8 cellular contexts compared by ENCODE assay signal in genomic region chr5:34522599-34523381, GRCh38.
A peak's percentile ranks its signal among the peaks of the same experiment; 100 is the strongest.
DNase-seq lines count a peak whose midpoint lies in the region; ATAC-seq, FAIRE-seq and TF ChIP-seq lines count a peak whose summit lies in the region.

No MANE protein-coding gene starts in this region.

- no peak overlapping the region for H3K4me3 ChIP-seq in AG04450 (ENCODE audit: low read depth, low read length)
- no peak overlapping the region for H3K4me3 ChIP-seq in mammary epithelial cell (replicated peaks in 1 of 3; ENCODE audit: insufficient read depth in 1 of 3, low read depth in 2 of 3, low read length in 3 of 3)
- no peak overlapping the region for H3K4me3 ChIP-seq in keratinocyte (ENCODE audit: control insufficient read depth in 2 of 3, extremely low read depth in 1 of 3, insufficient read depth in 2 of 3, low read depth in 1 of 3, low read length in 3 of 3)

- CTCF ChIA-PET in AG04450 (lab: Charles Lee), result interaction anchor here (0.8 to 2.9 kb wide), 26 partner anchors 10 to 397 kb away, joined by 3 to 23 read pairs (median 4); partner anchors contain the start of gene RAI14
- CTCF ChIA-PET in mammary epithelial cell (lab: Charles Lee; ENCODE audit: low non-redundant PET), result interaction anchor here (0.6 to 0.8 kb wide), 3 partner anchors 11 to 152 kb away, joined by 3 to 5 read pairs (median 3); no protein-coding TSS in a partner anchor

- no peaks in the 10 kb centered on the region for H3K9me3 ChIP-seq in AG04450 (ENCODE audit: control insufficient read depth, insufficient read depth, low read length)
- H3K9me3 ChIP-seq in mammary epithelial cell (replicated peaks; ENCODE audit: insufficient read depth, low read length), result no peaks in the 10 kb centered on the region
- H3K9me3 ChIP-seq in keratinocyte (ENCODE audit: control insufficient read depth, low read depth, low read length), result no peaks in the 10 kb centered on the region

- peak overlapping the region; percentile 54 for H3K27ac ChIP-seq in AG04450 (ENCODE audit: low read depth, low read length)
- no peak overlapping the region for H3K27ac ChIP-seq in mammary epithelial cell (ENCODE audit: insufficient read depth, low read depth, low read length)
- no peak overlapping the region for H3K27ac ChIP-seq in keratinocyte (ENCODE audit: control insufficient read depth, insufficient read depth, low read length)

- no peaks in the 10 kb centered on the region for H4K20me1 ChIP-seq in mammary epithelial cell (ENCODE audit: insufficient read depth, low read length)
- H4K20me1 ChIP-seq in keratinocyte (ENCODE audit: control insufficient read depth, extremely low read depth, insufficient read depth, low read length), result no peaks in the 10 kb centered on the region

- peak; percentile 78 for FAIRE-seq in keratinocyte (lab: Jason Lieb, UNC)

- WGBS in mammary epithelial cell (ENCODE audit: low coverage, missing lambda C conversion rate), result 31% methylated on average over 11 of the region's 11 CpGs

- POLR2A ChIA-PET in AG04450 (lab: Yijun Ruan, JAX), result interaction anchor here (1.0 kb wide), 1 partner anchor 77 kb away, joined by 3 read pairs; no protein-coding TSS in a partner anchor

- ATAC-seq in GM18508 (IDR thresholded peaks at IDR 0.05; ENCODE audit: insufficient read depth, unreplicated experiment) (peak; percentile 77), HG03039 (IDR thresholded peaks at IDR 0.05; ENCODE audit: unreplicated experiment) (peak; percentile 85)

- H3K4me1 ChIP-seq in mammary epithelial cell (ENCODE audit: insufficient read depth, low read length) (peaks cover 19% of the 10 kb centered on the region), keratinocyte (ENCODE audit: control insufficient read depth, extremely low read depth, insufficient read depth, low read length) (no peaks in the 10 kb centered on the region)

- H3K4me2 ChIP-seq in mammary epithelial cell (ENCODE audit: insufficient read depth, low read depth, low read length) (no peak overlapping the region), keratinocyte (ENCODE audit: control insufficient read depth, extremely low read depth, insufficient read depth, low read depth, low read length) (no peak overlapping the region)

- no peaks in the 10 kb centered on the region for H3K36me3 ChIP-seq in mammary epithelial cell (ENCODE audit: insufficient read depth, low read length)
- no peaks in the 10 kb centered on the region for H3K36me3 ChIP-seq in keratinocyte (ENCODE audit: control insufficient read depth in 2 of 2, extremely low read depth in 1 of 2, insufficient read depth in 2 of 2, low read length in 2 of 2)

- H3K9ac ChIP-seq in mammary epithelial cell (ENCODE audit: insufficient read depth, low read length) (no peak overlapping the region), keratinocyte (ENCODE audit: control insufficient read depth, extremely low read depth, insufficient read depth, low read length) (no peak overlapping the region)

- no TSS peak for BruUV-seq in mammary epithelial cell (replicated peaks; lab: Mats Ljungman, UMichigan)

- H3K79me2 ChIP-seq in mammary epithelial cell (ENCODE audit: insufficient read depth, low read length), result no peaks in the 10 kb centered on the region
- H3K79me2 ChIP-seq in keratinocyte (ENCODE audit: control insufficient read depth, insufficient read depth, low read length), result no peaks in the 10 kb centered on the region

- no peaks in the 10 kb centered on the region for H3K27me3 ChIP-seq in AG04450 (ENCODE audit: control insufficient read depth, insufficient read depth, low read length)
- H3K27me3 ChIP-seq in mammary epithelial cell (ENCODE audit: insufficient read depth, low read length), result no peaks in the 10 kb centered on the region
- H3K27me3 ChIP-seq in keratinocyte (ENCODE audit: control insufficient read depth, extremely low read depth, insufficient read depth, low read length), result no peaks in the 10 kb centered on the region

- in situ Hi-C loops in mammary epithelial cell (cut with MboI; ENCODE audit: low sequenced_read_pairs in 2 of 2), result no loop called here

- DNase-seq in AG04450 (ENCODE audit: low read depth, low spot score), result peak; percentile 79
- DNase-seq in NCI-H2107 (lab: John Stamatoyannopoulos, UW), result peak; percentile 67
- peak; percentile 37 for DNase-seq in UCSD-AML1 (lab: John Stamatoyannopoulos, UW; ENCODE audit: unreplicated experiment)
- DNase-seq in mammary epithelial cell, result peak; percentile 73
- no peak for DNase-seq in keratinocyte (ENCODE audit: low read depth, low spot score)
- DNase-seq in stimulated activated CD4-positive, alpha-beta T cell treated with anti-CD3 and anti-CD28 coated beads, Interleukin-2, amount 100 ng/mL, for 48 hours, result peak; percentile 41 to 49

- no peaks in the 10 kb centered on the region for H3K9me1 ChIP-seq in keratinocyte (ENCODE audit: control insufficient read depth, extremely low read depth, insufficient read depth, low read length)

- no peak overlapping the region for H2AFZ ChIP-seq in mammary epithelial cell (ENCODE audit: low read depth, low read length)
- no peak overlapping the region for H2AFZ ChIP-seq in keratinocyte (ENCODE audit: control insufficient read depth, low read length)

- TF ChIP-seq CTCF in AG04450 (IDR thresholded peaks at IDR 0.05; ENCODE audit: low read depth, low read length) (peak; percentile 74), mammary epithelial cell (conservative IDR thresholded peaks at IDR 0.05 in 1 of 2, IDR thresholded peaks at IDR 0.05 in 1 of 2; ENCODE audit: extremely low read depth in 1 of 2, insufficient read depth in 1 of 2, low read depth in 1 of 2, low read length in 2 of 2) (peak; percentile 71 to 74), keratinocyte (optimal IDR thresholded peaks at IDR 0.05 in 1 of 3, IDR thresholded peaks at IDR 0.05 in 1 of 3, conservative IDR thresholded peaks at IDR 0.05 in 1 of 3; ENCODE audit: extremely low read depth in 1 of 3, insufficient read depth in 2 of 3, low read length in 3 of 3) (peak; percentile 54 to 92 (median 77))

- intact Hi-C loops in mammary epithelial cell (cut with micrococcal nuclease), result loop anchor here (1.0 to 10.0 kb wide), 6 partner anchors 36 to 376 kb away; partner anchors contain the start of gene TTC23L

- dilution Hi-C loops in mammary epithelial cell (cut with HindIII; ENCODE audit: low sequenced_read_pairs) (no loop called here), keratinocyte (cut with MboI; ENCODE audit: extremely low pct_ligation_motif_present, low sequenced_read_pairs) (no loop called here)
